In the genomic region with DNA sequence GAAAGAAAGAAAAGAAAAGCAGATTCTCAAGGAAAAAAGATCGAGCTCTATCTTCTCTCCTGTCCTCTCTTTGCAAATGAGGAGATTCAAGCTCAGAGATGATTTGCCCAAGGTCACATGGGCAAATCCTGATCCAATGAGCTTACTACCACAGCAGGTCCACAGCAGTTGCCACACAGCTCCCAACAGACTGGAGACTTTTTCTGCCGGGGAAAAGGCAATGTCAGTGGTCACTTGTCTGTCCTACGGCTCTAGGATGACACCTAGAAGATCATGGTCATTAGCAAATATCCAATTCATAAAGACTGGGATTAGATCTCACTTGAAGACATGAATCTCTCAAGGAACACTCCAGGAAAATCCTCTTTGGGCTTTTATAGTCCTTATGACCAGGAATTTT, we compare ENCODE assay signal across 8 cellular contexts. TPM values are rescaled to one million over a fixed set of nuclear protein-coding genes. Genes with fewer than 3 reads are reported as not detected.
A peak's percentile ranks its signal among the peaks of the same experiment; 100 is the strongest.
DNase-seq lines count a peak whose midpoint lies in the region; ATAC-seq lines count a peak whose summit lies in the region.

No MANE protein-coding gene starts in this region.

- peak overlapping the region; percentile 63 for H3K4me3 Mint-ChIP-seq in activated CD4-positive, alpha-beta memory T cell treated with anti-CD3 and anti-CD28 coated beads, Interleukin-2, amount 10 ng/mL, durations not matched to agents 7 days and 5 days
- H3K4me3 Mint-ChIP-seq in immature natural killer cell, result peak overlapping the region; percentile 60 to 75 (median 70)
- peak overlapping the region; percentile 30 for H3K4me3 Mint-ChIP-seq in stimulated activated memory B cell treated with anti-CD40 and anti-IgM and Interleukin-4, amounts not matched to agents 10 μg/mL and 1 μg/mL and 100 μg/mL, for 72 hours

- POLR2A ChIA-PET in activated CD4-positive, alpha-beta memory T cell treated with anti-CD3 and anti-CD28 coated beads, Interleukin-2, amount 10 ng/mL, durations not matched to agents 7 days and 5 days (lab: Charles Lee), result interaction anchor here (1.0 to 2.5 kb wide), 5 partner anchors 10 to 797 kb away, joined by 3 to 12 read pairs (median 10); no protein-coding TSS in a partner anchor

- CTCF ChIA-PET in activated CD4-positive, alpha-beta memory T cell treated with anti-CD3 and anti-CD28 coated beads, Interleukin-2, amount 10 ng/mL, durations not matched to agents 7 days and 5 days (lab: Charles Lee), result interaction anchor here (1.0 to 3.8 kb wide), 11 partner anchors 13 to 456 kb away, joined by 3 to 51 read pairs (median 3); no protein-coding TSS in a partner anchor

- peaks cover 20% of the 10 kb centered on the region for H3K4me1 Mint-ChIP-seq in activated CD4-positive, alpha-beta memory T cell treated with anti-CD3 and anti-CD28 coated beads, Interleukin-2, amount 10 ng/mL, durations not matched to agents 7 days and 5 days
- peaks cover 8 to 17% of the 10 kb centered on the region in 2 donors for H3K4me1 Mint-ChIP-seq in immature natural killer cell
- H3K4me1 Mint-ChIP-seq in stimulated activated memory B cell treated with anti-CD40 and anti-IgM and Interleukin-4, amounts not matched to agents 10 μg/mL and 1 μg/mL and 100 μg/mL, for 72 hours, result peaks cover 17% of the 10 kb centered on the region

- ATAC-seq in stimulated activated memory B cell treated with anti-CD40 and anti-IgM and Interleukin-4, amounts not matched to agents 10 μg/mL and 1 μg/mL and 100 μg/mL, for 72 hours, result no peak
- ATAC-seq in HG02852 (IDR thresholded peaks at IDR 0.05; ENCODE audit: unreplicated experiment), result no peak

- H3K27ac Mint-ChIP-seq in activated CD4-positive, alpha-beta memory T cell treated with anti-CD3 and anti-CD28 coated beads, Interleukin-2, amount 10 ng/mL, durations not matched to agents 7 days and 5 days, result no peak overlapping the region
- peak overlapping the region in 3 of 6 donors; percentile 28 to 32 (median 30) for H3K27ac Mint-ChIP-seq in immature natural killer cell
- no peak overlapping the region for H3K27ac Mint-ChIP-seq in stimulated activated memory B cell treated with anti-CD40 and anti-IgM and Interleukin-4, amounts not matched to agents 10 μg/mL and 1 μg/mL and 100 μg/mL, for 72 hours

- H3K9me3 Mint-ChIP-seq in activated CD4-positive, alpha-beta memory T cell treated with anti-CD3 and anti-CD28 coated beads, Interleukin-2, amount 10 ng/mL, durations not matched to agents 7 days and 5 days, result peaks cover 2% of the 10 kb centered on the region
- peaks cover 0 to 3% (median 2%) of the 10 kb centered on the region in 6 donors for H3K9me3 Mint-ChIP-seq in immature natural killer cell
- peaks cover under 1% of the 10 kb centered on the region for H3K9me3 Mint-ChIP-seq in stimulated activated memory B cell treated with anti-CD40 and anti-IgM and Interleukin-4, amounts not matched to agents 10 μg/mL and 1 μg/mL and 100 μg/mL, for 72 hours

- peaks cover under 1% of the 10 kb centered on the region for H3K36me3 Mint-ChIP-seq in activated CD4-positive, alpha-beta memory T cell treated with anti-CD3 and anti-CD28 coated beads, Interleukin-2, amount 10 ng/mL, durations not matched to agents 7 days and 5 days (ENCODE audit: low read depth)
- H3K36me3 Mint-ChIP-seq in immature natural killer cell, result peaks cover under 1 to 2% (median under 1%) of the 10 kb centered on the region in 3 donors
- H3K36me3 Mint-ChIP-seq in stimulated activated memory B cell treated with anti-CD40 and anti-IgM and Interleukin-4, amounts not matched to agents 10 μg/mL and 1 μg/mL and 100 μg/mL, for 72 hours, result no peaks in the 10 kb centered on the region

- peaks cover 1% of the 10 kb centered on the region for H3K27me3 Mint-ChIP-seq in activated CD4-positive, alpha-beta memory T cell treated with anti-CD3 and anti-CD28 coated beads, Interleukin-2, amount 10 ng/mL, durations not matched to agents 7 days and 5 days
- H3K27me3 Mint-ChIP-seq in immature natural killer cell (ENCODE audit: low read depth in 3 of 3), result peaks cover 0 to 3% (median 2%) of the 10 kb centered on the region in 3 donors
- no peaks in the 10 kb centered on the region for H3K27me3 Mint-ChIP-seq in stimulated activated memory B cell treated with anti-CD40 and anti-IgM and Interleukin-4, amounts not matched to agents 10 μg/mL and 1 μg/mL and 100 μg/mL, for 72 hours

- peak; percentile 11 for DNase-seq in SIG-M5 treated with dmso at 0.1 percent for 504 hours (lab: John Stamatoyannopoulos, UW; ENCODE audit: unreplicated experiment)
- DNase-seq in SIG-M5 (lab: John Stamatoyannopoulos, UW), result no peak
- no peak for DNase-seq in activated CD4-positive, alpha-beta memory T cell treated with anti-CD3 and anti-CD28 coated beads, Interleukin-2, amount 10 ng/mL, durations not matched to agents 7 days and 5 days
- DNase-seq in immature natural killer cell, result no peak
- DNase-seq in mesenteric fat pad (ENCODE audit: low spot score), result no peak
- no peak for DNase-seq in NCI-H2196 (lab: John Stamatoyannopoulos, UW; ENCODE audit: unreplicated experiment)

RNA-seq across cellular contexts. Expression of a gene that starts 58.8 kb away (rescaled TPM):
- 1 to 10 TPM; 8.8 to 9.5 TPM for total RNA-seq in activated CD4-positive, alpha-beta memory T cell treated with anti-CD3 and anti-CD28 coated beads, Interleukin-2, amount 10 ng/mL, durations not matched to agents 7 days and 5 days
- polyA plus RNA-seq in immature natural killer cell, result 1 to 10 TPM in 2 of 3 donors, not detected in 1; 1.0 to 1.1 TPM
- 92.3 TPM for total RNA-seq in mesenteric fat pad
